Comparison of ENCODE assay signal across 26 cellular contexts in the genomic region with DNA sequence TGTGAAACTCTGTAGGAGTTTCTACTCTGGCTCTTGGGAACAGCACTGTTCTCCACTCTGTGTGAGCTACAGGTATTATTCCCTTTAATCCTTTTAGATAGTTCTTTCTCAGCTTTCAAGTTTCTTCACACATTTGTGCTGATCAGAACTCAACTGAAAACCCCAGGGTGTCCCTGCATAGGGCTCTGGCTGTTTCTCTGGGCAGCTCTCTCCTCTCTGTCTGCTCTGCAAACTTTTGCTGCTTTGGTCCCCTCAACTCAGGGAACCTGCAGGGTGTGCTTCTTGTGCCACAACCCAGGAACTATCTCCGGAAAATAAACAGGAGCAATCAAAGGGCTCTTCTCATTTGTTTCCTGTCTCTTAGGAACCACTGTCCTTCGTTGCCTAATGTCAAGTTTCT.
"Had no signal": no experiment of that assay in that cellular context is flagged by ENCODE, and none has a peak within 500 bp of the region (broad histone marks: within the 10 kb centered on the region; RNA-seq: fewer than 3 reads in every experiment).

No MANE protein-coding gene starts in this region.

- H3K9me3 ChIP-seq: gastrocnemius medialis, lower lobe of right lung, mucosa of descending colon, prostate gland, stomach, thyroid gland, vagina had no signal

- ATAC-seq: gastrocnemius medialis; heart left ventricle; left ventricle myocardium superior; lower lobe of right lung; mucosa of descending colon; natural killer cell treated with Interleukin-12 subunit alpha and Interleukin-12 subunit beta and Interleukin-15 and Interleukin-18, amount 100 ng/mL, for 72 hours; stimulated activated effector memory CD8-positive, alpha-beta T cell treated with anti-CD3 and anti-CD28 coated beads, Interleukin-12 subunit alpha, Interleukin-12 subunit beta, amount 100 ng/mL, for 72 hours had no signal

- H3K27me3 ChIP-seq: gastrocnemius medialis, heart left ventricle, hepatocyte, right atrium auricular region, sigmoid colon, stomach, thyroid gland, vagina had no signal

- H3K79me2 ChIP-seq: hepatocyte had no signal

- FAIRE-seq: endometrium, keratinocyte had no signal

- H3K4me3 ChIP-seq: coronary artery, gastrocnemius medialis, heart left ventricle, hepatocyte, lower lobe of right lung, mucosa of descending colon, prostate gland, right atrium auricular region, sigmoid colon, stomach, thyroid gland, vagina had no signal

- H3K4me1 ChIP-seq: gastrocnemius medialis, heart left ventricle, lower lobe of right lung, prostate gland, right atrium auricular region, sigmoid colon, stomach, thyroid gland, vagina had no signal

- H3K4me2 ChIP-seq: hepatocyte had no signal

- DNase-seq: dermis blood vessel endothelial cell; effector memory CD4-positive, alpha-beta T cell; foreskin fibroblast; gastrocnemius medialis; heart left ventricle; immature natural killer cell; left ventricle myocardium superior; lower lobe of right lung; mucosa of descending colon; naive B cell; sigmoid colon; stimulated activated CD4-positive, alpha-beta T cell treated with anti-CD3 and anti-CD28 coated beads, Interleukin-2, amount 100 ng/mL, for 24 hours; stimulated activated CD4-positive, alpha-beta T cell treated with anti-CD3 and anti-CD28 coated beads, Interleukin-4, amount 100 ng/mL, for 24 hours; stimulated activated naive CD4-positive, alpha-beta T cell treated with Interleukin-2 at 50 U/mL for 16 hours; stomach; thyroid gland; trophoblast cell had no signal

- H2AFZ ChIP-seq: hepatocyte had no signal

- H3K36me3 ChIP-seq: gastrocnemius medialis, heart left ventricle, lower lobe of right lung, prostate gland, right atrium auricular region, sigmoid colon, stomach, thyroid gland, vagina had no signal

- H3K27ac ChIP-seq: coronary artery, gastrocnemius medialis, heart left ventricle, hepatocyte, lower lobe of right lung, prostate gland, right atrium auricular region, sigmoid colon, stomach, thyroid gland, vagina had no signal
